Comparison of ENCODE assay signal across 1 cellular context in genomic region chr5:159104058-159104651, GRCh38.
TF ChIP-seq lines count a peak whose summit lies in the region.

No MANE protein-coding gene starts in this region.

TF ChIP-seq in SK-N-SH treated with all-trans-retinoic acid at 6 μM for 48 hours, 23 proteins besides CTCF, POLR2A, EP300 and RAD21 (continued from another document):
- TF ChIP-seq TSHZ2 (CRISPR knock-in tag; IDR thresholded peaks at IDR 0.05): no peak
